ENCODE assay signal across 1 cellular context in the genomic region with DNA sequence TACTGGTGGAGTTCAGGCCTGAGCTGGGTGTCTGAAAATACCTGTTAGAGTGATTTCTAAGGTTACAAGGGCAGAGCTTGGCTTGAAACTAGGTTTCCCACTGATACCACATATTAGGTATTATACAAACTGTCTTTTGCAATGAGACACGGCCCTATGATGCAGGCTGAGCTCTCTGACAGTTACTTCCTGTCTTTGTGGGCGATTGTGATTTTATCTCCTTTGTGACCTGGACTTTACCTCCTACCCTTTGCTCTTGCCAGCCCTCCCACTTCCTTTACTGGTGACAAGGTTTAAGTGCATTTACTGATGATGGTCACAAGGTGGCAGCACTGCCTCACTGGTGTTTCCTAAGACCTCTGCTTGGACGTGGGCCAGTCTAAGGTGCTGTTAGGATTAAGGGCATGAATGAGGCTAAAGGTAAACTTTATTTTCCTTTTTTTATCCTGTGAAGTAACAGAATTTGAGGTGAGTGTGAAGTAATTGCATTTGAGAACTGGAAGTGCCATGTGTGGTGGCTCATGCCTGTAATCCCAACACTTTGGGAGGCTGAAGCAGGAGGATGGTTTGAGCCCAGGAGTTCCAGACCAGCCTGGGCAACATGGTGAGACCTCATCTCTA.
TF ChIP-seq lines count a peak whose summit lies in the region.

No MANE protein-coding gene starts in this region.

TF ChIP-seq in GM23338, 12 proteins besides CTCF, POLR2A, EP300 and RAD21 (continued from another document):
- TF ChIP-seq, protein P1, sequence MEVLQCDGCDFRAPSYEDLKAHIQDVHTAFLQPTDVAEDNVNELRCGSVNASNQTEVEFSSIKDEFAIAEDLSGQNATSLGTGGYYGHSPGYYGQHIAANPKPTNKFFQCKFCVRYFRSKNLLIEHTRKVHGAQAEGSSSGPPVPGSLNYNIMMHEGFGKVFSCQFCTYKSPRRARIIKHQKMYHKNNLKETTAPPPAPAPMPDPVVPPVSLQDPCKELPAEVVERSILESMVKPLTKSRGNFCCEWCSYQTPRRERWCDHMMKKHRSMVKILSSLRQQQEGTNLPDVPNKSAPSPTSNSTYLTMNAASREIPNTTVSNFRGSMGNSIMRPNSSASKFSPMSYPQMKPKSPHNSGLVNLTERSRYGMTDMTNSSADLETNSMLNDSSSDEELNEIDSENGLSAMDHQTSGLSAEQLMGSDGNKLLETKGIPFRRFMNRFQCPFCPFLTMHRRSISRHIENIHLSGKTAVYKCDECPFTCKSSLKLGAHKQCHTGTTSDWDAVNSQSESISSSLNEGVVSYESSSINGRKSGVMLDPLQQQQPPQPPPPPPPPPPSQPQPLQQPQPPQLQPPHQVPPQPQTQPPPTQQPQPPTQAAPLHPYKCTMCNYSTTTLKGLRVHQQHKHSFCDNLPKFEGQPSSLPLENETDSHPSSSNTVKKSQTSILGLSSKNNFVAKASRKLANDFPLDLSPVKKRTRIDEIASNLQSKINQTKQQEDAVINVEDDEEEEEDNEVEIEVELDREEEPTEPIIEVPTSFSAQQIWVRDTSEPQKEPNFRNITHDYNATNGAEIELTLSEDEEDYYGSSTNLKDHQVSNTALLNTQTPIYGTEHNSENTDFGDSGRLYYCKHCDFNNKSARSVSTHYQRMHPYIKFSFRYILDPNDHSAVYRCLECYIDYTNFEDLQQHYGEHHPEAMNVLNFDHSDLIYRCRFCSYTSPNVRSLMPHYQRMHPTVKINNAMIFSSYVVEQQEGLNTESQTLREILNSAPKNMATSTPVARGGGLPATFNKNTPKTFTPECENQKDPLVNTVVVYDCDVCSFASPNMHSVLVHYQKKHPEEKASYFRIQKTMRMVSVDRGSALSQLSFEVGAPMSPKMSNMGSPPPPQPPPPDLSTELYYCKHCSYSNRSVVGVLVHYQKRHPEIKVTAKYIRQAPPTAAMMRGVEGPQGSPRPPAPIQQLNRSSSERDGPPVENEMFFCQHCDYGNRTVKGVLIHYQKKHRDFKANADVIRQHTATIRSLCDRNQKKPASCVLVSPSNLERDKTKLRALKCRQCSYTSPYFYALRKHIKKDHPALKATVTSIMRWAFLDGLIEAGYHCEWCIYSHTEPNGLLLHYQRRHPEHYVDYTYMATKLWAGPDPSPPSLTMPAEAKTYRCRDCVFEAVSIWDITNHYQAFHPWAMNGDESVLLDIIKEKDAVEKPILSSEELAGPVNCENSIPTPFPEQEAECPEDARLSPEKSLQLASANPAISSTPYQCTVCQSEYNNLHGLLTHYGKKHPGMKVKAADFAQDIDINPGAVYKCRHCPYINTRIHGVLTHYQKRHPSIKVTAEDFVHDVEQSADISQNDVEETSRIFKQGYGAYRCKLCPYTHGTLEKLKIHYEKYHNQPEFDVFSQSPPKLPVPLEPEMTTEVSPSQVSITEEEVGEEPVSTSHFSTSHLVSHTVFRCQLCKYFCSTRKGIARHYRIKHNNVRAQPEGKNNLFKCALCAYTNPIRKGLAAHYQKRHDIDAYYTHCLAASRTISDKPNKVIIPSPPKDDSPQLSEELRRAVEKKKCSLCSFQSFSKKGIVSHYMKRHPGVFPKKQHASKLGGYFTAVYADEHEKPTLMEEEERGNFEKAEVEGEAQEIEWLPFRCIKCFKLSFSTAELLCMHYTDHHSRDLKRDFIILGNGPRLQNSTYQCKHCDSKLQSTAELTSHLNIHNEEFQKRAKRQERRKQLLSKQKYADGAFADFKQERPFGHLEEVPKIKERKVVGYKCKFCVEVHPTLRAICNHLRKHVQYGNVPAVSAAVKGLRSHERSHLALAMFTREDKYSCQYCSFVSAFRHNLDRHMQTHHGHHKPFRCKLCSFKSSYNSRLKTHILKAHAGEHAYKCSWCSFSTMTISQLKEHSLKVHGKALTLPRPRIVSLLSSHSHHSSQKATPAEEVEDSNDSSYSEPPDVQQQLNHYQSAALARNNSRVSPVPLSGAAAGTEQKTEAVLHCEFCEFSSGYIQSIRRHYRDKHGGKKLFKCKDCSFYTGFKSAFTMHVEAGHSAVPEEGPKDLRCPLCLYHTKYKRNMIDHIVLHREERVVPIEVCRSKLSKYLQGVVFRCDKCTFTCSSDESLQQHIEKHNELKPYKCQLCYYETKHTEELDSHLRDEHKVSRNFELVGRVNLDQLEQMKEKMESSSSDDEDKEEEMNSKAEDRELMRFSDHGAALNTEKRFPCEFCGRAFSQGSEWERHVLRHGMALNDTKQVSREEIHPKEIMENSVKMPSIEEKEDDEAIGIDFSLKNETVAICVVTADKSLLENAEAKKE (CRISPR knock-in tag; IDR thresholded peaks at IDR 0.05) = no peak
- TF ChIP-seq ZNF114 (CRISPR knock-in tag; IDR thresholded peaks at IDR 0.05) = no peak
